1 cellular context compared by ENCODE assay signal in genomic region chr4:87025614-87026041, GRCh38.
A peak's percentile ranks its signal among the peaks of the same experiment; 100 is the strongest.
TF ChIP-seq lines count a peak whose summit lies in the region.

No MANE protein-coding gene starts in this region.

TF ChIP-seq in GM12878, 131 proteins besides CTCF, POLR2A, EP300 and RAD21 (continued from another document):
- peak; percentile 56; the same call in 1 of the 2 replicates for TF ChIP-seq NR2F1 (conservative IDR thresholded peaks at IDR 0.05)
